In the genomic region with DNA sequence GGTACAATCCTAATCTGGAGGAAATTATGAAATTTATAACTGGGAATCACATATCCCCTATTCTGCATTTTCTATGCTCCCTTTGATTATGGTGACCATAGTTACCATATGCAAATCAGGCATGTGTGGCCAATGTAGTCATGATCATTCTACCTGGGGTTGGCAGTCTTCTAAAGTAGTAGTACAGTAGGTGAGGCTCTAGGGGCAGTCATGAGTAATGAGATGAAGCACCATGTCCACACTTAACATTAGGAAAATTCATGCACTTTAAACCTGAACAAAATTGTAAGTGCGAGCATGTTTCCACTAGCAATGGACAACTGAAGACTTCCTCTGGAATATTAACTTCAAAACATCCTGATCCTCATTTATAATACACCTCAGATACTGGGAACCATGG, we compare ENCODE assay signal across 8 cellular contexts.
DNase-seq lines count a peak whose midpoint lies in the region; ATAC-seq and TF ChIP-seq lines count a peak whose summit lies in the region.

No MANE protein-coding gene starts in this region.

- POLR2A ChIA-PET in WTC11 (lab: Charles Lee) = no interaction called here

- H3K27ac ChIP-seq in uterus = no peak overlapping the region

- CTCF ChIA-PET in WTC11 (lab: Charles Lee) = interaction anchor here (0.9 to 1.4 kb wide), 2 partner anchors 12 to 15 kb away, joined by 3 read pairs; no protein-coding TSS in a partner anchor

- DNase-seq in DMS 273 treated with DMSO at 0.1 percent for 48 hours (lab: John Stamatoyannopoulos, UW) (peak; percentile 30), WTC11 (ENCODE audit: low spot score) (no peak), C1 segment of cervical spinal cord (lab: John Stamatoyannopoulos, UW) (no peak), uterus (no peak), left cardiac atrium (no peak)

- no peaks in the 10 kb centered on the region for H3K27me3 ChIP-seq in uterus

- H3K4me1 Mint-ChIP-seq in WTC11 (peaks cover 11% of the 10 kb centered on the region; the same call in 1 of the 2 replicates), nephron (peaks cover 12% of the 10 kb centered on the region)

- H3K36me3 Mint-ChIP-seq in WTC11 (0 out of 2 replicates have a peak, but pooled peaks cover 5% of the 10 kb centered on the region), nephron (ENCODE audit: low read depth) (no peaks in the 10 kb centered on the region)

- H3K9me3 ChIP-seq in uterus = no peaks in the 10 kb centered on the region

- H3K4me1 ChIP-seq in uterus = no peaks in the 10 kb centered on the region

- no peaks in the 10 kb centered on the region for H3K36me3 ChIP-seq in uterus

- no peaks in the 10 kb centered on the region for H3K27me3 Mint-ChIP-seq in WTC11 (ENCODE audit: low read depth)
- no peaks in the 10 kb centered on the region for H3K27me3 Mint-ChIP-seq in nephron (ENCODE audit: low read depth)

- no peak overlapping the region for H3K4me3 ChIP-seq in uterus

- intact Hi-C loops in uterus (cut with DNase I; ENCODE audit: low total_unique reads) (no loop called here), left cardiac atrium (cut with DNase I) (no loop called here)

- no peak overlapping the region for H3K4me3 Mint-ChIP-seq in WTC11
- no peak overlapping the region for H3K4me3 Mint-ChIP-seq in nephron

- TF ChIP-seq POLR2A in uterus (IDR thresholded peaks at IDR 0.05) = no peak

- ATAC-seq in GM19438 (IDR thresholded peaks at IDR 0.05; ENCODE audit: low read depth, unreplicated experiment) (peak; percentile 93), HG03432 (IDR thresholded peaks at IDR 0.05; ENCODE audit: unreplicated experiment) (peak; percentile 96), WTC11 (peak; percentile 99), left cardiac atrium (no peak)

- TF ChIP-seq CTCF in WTC11 (IDR thresholded peaks at IDR 0.05) (peak; percentile 64), nephron (IDR thresholded peaks at IDR 0.05; ENCODE audit: unreplicated experiment in 3 of 3) (peak; percentile 34 to 36 (median 35)), uterus (IDR thresholded peaks at IDR 0.05) (peak in 1 of 4 experiments; percentile 27)

- H3K9me3 Mint-ChIP-seq in WTC11 = peaks cover 25% of the 10 kb centered on the region
- H3K9me3 Mint-ChIP-seq in nephron = no peaks in the 10 kb centered on the region

- no peak overlapping the region for H3K27ac Mint-ChIP-seq in WTC11
- H3K27ac Mint-ChIP-seq in nephron = peak overlapping the region in 2 of 3 experiments; percentile 18 to 57

TF ChIP-seq in WTC11, 78 proteins besides CTCF, POLR2A, EP300 and RAD21:
- TF ChIP-seq, protein P1, sequence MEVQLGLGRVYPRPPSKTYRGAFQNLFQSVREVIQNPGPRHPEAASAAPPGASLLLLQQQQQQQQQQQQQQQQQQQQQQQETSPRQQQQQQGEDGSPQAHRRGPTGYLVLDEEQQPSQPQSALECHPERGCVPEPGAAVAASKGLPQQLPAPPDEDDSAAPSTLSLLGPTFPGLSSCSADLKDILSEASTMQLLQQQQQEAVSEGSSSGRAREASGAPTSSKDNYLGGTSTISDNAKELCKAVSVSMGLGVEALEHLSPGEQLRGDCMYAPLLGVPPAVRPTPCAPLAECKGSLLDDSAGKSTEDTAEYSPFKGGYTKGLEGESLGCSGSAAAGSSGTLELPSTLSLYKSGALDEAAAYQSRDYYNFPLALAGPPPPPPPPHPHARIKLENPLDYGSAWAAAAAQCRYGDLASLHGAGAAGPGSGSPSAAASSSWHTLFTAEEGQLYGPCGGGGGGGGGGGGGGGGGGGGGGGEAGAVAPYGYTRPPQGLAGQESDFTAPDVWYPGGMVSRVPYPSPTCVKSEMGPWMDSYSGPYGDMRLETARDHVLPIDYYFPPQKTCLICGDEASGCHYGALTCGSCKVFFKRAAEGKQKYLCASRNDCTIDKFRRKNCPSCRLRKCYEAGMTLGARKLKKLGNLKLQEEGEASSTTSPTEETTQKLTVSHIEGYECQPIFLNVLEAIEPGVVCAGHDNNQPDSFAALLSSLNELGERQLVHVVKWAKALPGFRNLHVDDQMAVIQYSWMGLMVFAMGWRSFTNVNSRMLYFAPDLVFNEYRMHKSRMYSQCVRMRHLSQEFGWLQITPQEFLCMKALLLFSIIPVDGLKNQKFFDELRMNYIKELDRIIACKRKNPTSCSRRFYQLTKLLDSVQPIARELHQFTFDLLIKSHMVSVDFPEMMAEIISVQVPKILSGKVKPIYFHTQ (CRISPR knock-in tag; IDR thresholded peaks at IDR 0.05) = no peak
- TF ChIP-seq, protein P2, sequence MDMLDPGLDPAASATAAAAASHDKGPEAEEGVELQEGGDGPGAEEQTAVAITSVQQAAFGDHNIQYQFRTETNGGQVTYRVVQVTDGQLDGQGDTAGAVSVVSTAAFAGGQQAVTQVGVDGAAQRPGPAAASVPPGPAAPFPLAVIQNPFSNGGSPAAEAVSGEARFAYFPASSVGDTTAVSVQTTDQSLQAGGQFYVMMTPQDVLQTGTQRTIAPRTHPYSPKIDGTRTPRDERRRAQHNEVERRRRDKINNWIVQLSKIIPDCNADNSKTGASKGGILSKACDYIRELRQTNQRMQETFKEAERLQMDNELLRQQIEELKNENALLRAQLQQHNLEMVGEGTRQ (CRISPR knock-in tag; IDR thresholded peaks at IDR 0.05) = no peak
- TF ChIP-seq ZNF317 (CRISPR knock-in tag; IDR thresholded peaks at IDR 0.05; ENCODE audit: borderline replicate concordance, low read depth) (no peak), GRHL2 (CRISPR knock-in tag; IDR thresholded peaks at IDR 0.05; ENCODE audit: insufficient replicate concordance, severe bottlenecking) (no peak), ETV6 (CRISPR knock-in tag; IDR thresholded peaks at IDR 0.05) (no peak), GTF2I (CRISPR knock-in tag; conservative IDR thresholded peaks at IDR 0.05) (no peak), ZNF138 (CRISPR knock-in tag; conservative IDR thresholded peaks at IDR 0.05) (no peak)
- TF ChIP-seq, protein P3, sequence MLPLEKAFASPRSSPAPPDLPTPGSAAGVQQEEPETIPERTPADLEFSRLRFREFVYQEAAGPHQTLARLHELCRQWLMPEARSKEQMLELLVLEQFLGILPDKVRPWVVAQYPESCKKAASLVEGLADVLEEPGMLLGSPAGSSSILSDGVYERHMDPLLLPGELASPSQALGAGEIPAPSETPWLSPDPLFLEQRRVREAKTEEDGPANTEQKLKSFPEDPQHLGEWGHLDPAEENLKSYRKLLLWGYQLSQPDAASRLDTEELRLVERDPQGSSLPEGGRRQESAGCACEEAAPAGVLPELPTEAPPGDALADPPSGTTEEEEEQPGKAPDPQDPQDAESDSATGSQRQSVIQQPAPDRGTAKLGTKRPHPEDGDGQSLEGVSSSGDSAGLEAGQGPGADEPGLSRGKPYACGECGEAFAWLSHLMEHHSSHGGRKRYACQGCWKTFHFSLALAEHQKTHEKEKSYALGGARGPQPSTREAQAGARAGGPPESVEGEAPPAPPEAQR (CRISPR knock-in tag; IDR thresholded peaks at IDR 0.05) = no peak
- TF ChIP-seq, protein P4, sequence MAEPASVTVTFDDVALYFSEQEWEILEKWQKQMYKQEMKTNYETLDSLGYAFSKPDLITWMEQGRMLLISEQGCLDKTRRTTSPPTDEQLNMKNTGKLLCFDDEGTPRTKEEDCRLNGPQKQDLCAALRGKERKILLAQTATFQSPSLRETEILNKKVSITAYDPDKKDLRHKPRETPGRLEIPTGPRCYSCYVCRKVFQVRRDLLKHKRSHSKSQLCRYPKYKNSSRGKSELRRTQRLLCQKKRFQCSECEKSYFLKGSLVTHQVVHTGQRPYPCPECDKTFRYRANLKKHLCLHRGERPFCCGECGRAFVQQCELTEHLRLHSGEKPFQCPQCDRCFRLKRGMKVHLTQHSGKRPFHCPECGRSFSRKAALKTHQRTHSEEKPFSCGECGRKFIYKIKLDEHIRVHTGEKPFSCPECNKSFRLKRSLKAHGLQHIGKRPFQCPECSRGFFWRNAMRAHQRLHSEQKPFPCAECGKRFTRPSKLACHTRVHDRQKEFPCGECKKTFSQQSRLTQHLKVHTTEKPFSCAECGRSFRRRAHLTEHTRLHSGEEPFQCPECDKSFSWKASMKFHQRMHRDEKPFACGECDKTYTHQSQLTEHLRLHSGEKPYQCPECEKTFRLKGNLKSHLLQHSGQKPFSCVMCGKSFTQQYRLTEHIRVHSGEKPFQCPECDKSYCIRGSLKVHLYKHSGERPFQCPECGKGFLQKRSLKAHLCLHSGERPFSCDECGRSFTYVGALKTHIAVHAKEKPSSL (CRISPR knock-in tag; conservative IDR thresholded peaks at IDR 0.05) = no peak

Comparison
In these comparisons a context has a peak if more than half of its experiments do, and no peak if none do; other contexts are left out.
1. ATAC-seq: peak in GM19438 (single experiment), HG03432 (single experiment) and WTC11 (single experiment); none in left cardiac atrium (0 of 2).